23 cellular contexts compared by ENCODE assay signal in genomic region chr10:97312897-97313296, GRCh38. TPM values are rescaled to one million over a fixed set of nuclear protein-coding genes. Genes with fewer than 3 reads are reported as not detected.
DNase-seq lines count a peak whose midpoint lies in the region; ATAC-seq, FAIRE-seq and TF ChIP-seq lines count a peak whose summit lies in the region.
"Had no signal": no experiment of that assay in that cellular context is flagged by ENCODE, and none has a peak within 500 bp of the region (broad histone marks: within the 10 kb centered on the region; RNA-seq: fewer than 3 reads in every experiment).

No MANE protein-coding gene starts in this region.

- no peaks in the 10 kb centered on the region for H3K79me2 ChIP-seq in HepG2 (ENCODE audit: insufficient read depth, low read length)

- peaks cover 0 to 1% of the 10 kb centered on the region in 2 experiments; a peak in 2 of 5 replicates for H3K27me3 ChIP-seq in HepG2 (ENCODE audit: control insufficient read depth in 1 of 2, insufficient read depth in 2 of 2, low read length in 2 of 2)
- H3K27me3 ChIP-seq in right lobe of liver, result no peaks in the 10 kb centered on the region
- H3K27me3 ChIP-seq: BE2C had no signal

- H4K20me1 ChIP-seq in HepG2 (ENCODE audit: insufficient read depth, low read length), result no peaks in the 10 kb centered on the region

- no peak overlapping the region for H3K4me2 ChIP-seq in HepG2 (ENCODE audit: low read depth, low read length)

- TF ChIP-seq POLR2A in HepG2 (IDR thresholded peaks at IDR 0.05; ENCODE audit: insufficient read depth in 1 of 2, low read depth in 2 of 2, low read length in 2 of 2) (no peak), right lobe of liver (IDR thresholded peaks at IDR 0.05) (no peak)

- no peak for ATAC-seq in HepG2
- no peak for ATAC-seq in right lobe of liver
- ATAC-seq: GM12878 had no signal

- no peak for TF ChIP-seq RAD21 in HepG2 (CRISPR knock-in tag; IDR thresholded peaks at IDR 0.05)

- FAIRE-seq in HepG2 (lab: Jason Lieb, UNC), result no peak
- FAIRE-seq: GM12878, GM19239 had no signal

- H3K27ac ChIP-seq in HepG2 (ENCODE audit: extremely low read length, insufficient read depth, low read length), result no peak overlapping the region
- H3K27ac ChIP-seq in right lobe of liver, result no peak overlapping the region
- H3K27ac ChIP-seq: GM23248, HL-60 had no signal

- H3K9me3 ChIP-seq in HepG2 (ENCODE audit: low read length) (no peaks in the 10 kb centered on the region), right lobe of liver (no peaks in the 10 kb centered on the region)
- H3K9me3 ChIP-seq: BE2C, HAP-1 had no signal

- CTCF ChIA-PET in HepG2 (lab: Yijun Ruan, JAX; ENCODE audit: low intra/inter-chr PET ratio, low total read pairs), result no interaction called here

- in situ Hi-C loops in HepG2 (cut with HindIII; ENCODE audit: extremely low pct_ligation_motif_present, low pct_unique_long_range_greater_than_20kb), result no loop called here

- no peak for TF ChIP-seq EP300 in HepG2 (IDR thresholded peaks at IDR 0.05; ENCODE audit: low read depth in 2 of 2, low read length in 2 of 2)
- no peak for TF ChIP-seq EP300 in HepG2 (CRISPR knock-in tag; IDR thresholded peaks at IDR 0.05; ENCODE audit: borderline replicate concordance)

- BruUV-seq in HepG2 (replicated peaks; lab: Mats Ljungman, UMichigan), result no TSS peak

- intact Hi-C loops in HepG2 (cut with micrococcal nuclease; ENCODE audit: unreplicated experiment), result no loop called here
- intact Hi-C loops in right lobe of liver (cut with DNase I), result no loop called here

- no peak for DNase-seq in HepG2 (ENCODE audit: low spot score)
- no peak for DNase-seq in right lobe of liver
- DNase-seq in RPMI8226, result peak; percentile 27
- peak; percentile 2 for DNase-seq in iPS-NIHi7 (ENCODE audit: extremely low spot score)
- no peak for DNase-seq in RKO (ENCODE audit: low spot score)
- DNase-seq in activated CD8-positive, alpha-beta memory T cell treated with anti-CD3 and anti-CD28 coated beads, Interleukin-2, amount 50 U/mL, for 4 hours, result no peak
- no peak for DNase-seq in GM20000 (ENCODE audit: low spot score)
- DNase-seq: 8988T; BE2C; C1 segment of cervical spinal cord; CD4-positive, CD25-positive, alpha-beta regulatory T cell; CD8-positive, alpha-beta memory T cell; COR-L47; DMS 273 treated with DMSO at 0.1 percent for 48 hours; DMS53; DND-41; EL; GM23248; IMR-90 had no signal

- POLR2A ChIA-PET in HepG2 (lab: Yijun Ruan, JAX), result no interaction called here

- TF ChIP-seq CTCF in HepG2 (CRISPR knock-in tag; IDR thresholded peaks at IDR 0.05) (no peak), right lobe of liver (IDR thresholded peaks at IDR 0.05) (no peak), GM20000 (IDR thresholded peaks at IDR 0.05; ENCODE audit: extremely low read depth, missing control alignments) (no peak)

- no peak overlapping the region for H3K9ac ChIP-seq in HepG2 (ENCODE audit: insufficient read depth, low read depth, low read length)
- H3K9ac ChIP-seq: GM23248 had no signal

- no peak overlapping the region for H3K4me3 ChIP-seq in HepG2 (replicated peaks in 1 of 3; ENCODE audit: insufficient read depth in 1 of 3, low read depth in 2 of 3, low read length in 3 of 3)
- no peak overlapping the region for H3K4me3 ChIP-seq in right lobe of liver
- H3K4me3 ChIP-seq: GM12878, GM23248, HAP-1 had no signal

- H2AFZ ChIP-seq in HepG2 (ENCODE audit: low read length), result no peak overlapping the region
- H2AFZ ChIP-seq: GM23248 had no signal

- H3K36me3 ChIP-seq in HepG2 (replicated peaks in 1 of 2; ENCODE audit: control insufficient read depth in 1 of 2, insufficient read depth in 2 of 2, low read length in 2 of 2) (no peaks in the 10 kb centered on the region), right lobe of liver (no peaks in the 10 kb centered on the region)
- H3K36me3 ChIP-seq: BE2C, HAP-1 had no signal

- 68% methylated on average over 6 of the region's 6 CpGs for WGBS in HepG2 (ENCODE audit: low lambda C conversion rate)
- WGBS in right lobe of liver (ENCODE audit: insufficient coverage, low coverage, low lambda C conversion rate, missing lambda C conversion rate), result 36% methylated on average over 1 of the region's 6 CpGs

- H3K4me1 ChIP-seq in HepG2 (ENCODE audit: insufficient read depth, low read length) (peaks cover 36% of the 10 kb centered on the region), right lobe of liver (peaks cover 0 to 3% (median under 1%) of the 10 kb centered on the region in 4 donors)
- H3K4me1 ChIP-seq: BE2C, HAP-1 had no signal

RNA-seq across cellular contexts. Expression of gene FRAT1, which starts 6.2 kb away (rescaled TPM):
- total RNA-seq in HepG2 (2016; rRNA removed; fragmentation: Illumina TruSeq; extraction: Trizol) (1.3 and 2.3 TPM in 2 replicates), right lobe of liver (1 to 10 TPM; 3.5 to 8.5 (median 7.4) TPM)
- total RNA-seq in HepG2 (2016; cell fraction: cytosol; rRNA removed; fragmentation: Illumina TruSeq; extraction: Trizol; ENCODE audit: low read depth), result 0.53 and 0.71 TPM in 2 replicates
- 1.4 and 2.4 TPM in 2 replicates for total RNA-seq in HepG2 (2016; cell fraction: insoluble cytoplasmic fraction; rRNA removed; fragmentation: Illumina TruSeq; extraction: Trizol)
- 1.2 and 1.3 TPM in 2 replicates for total RNA-seq in HepG2 (2016; cell fraction: membrane; rRNA removed; fragmentation: Illumina TruSeq; extraction: Trizol)
- 2.1 and 2.5 TPM in 2 replicates for total RNA-seq in HepG2 (2016; cell fraction: nucleus; rRNA removed; fragmentation: Illumina TruSeq; extraction: Trizol)
- 1.7 TPM in 2 replicates for polyA plus RNA-seq in HepG2 (2011; rRNA removed)
- 1.2 and 1.6 TPM in 2 replicates for polyA plus RNA-seq in HepG2 (2011; cell fraction: cytosol; rRNA removed)
- 1.4 and 1.8 TPM in 2 replicates for polyA plus RNA-seq in HepG2 (2011; cell fraction: nucleus; rRNA removed)
- 1.6 TPM in 2 replicates for polyA plus RNA-seq in HepG2 (2012)
- polyA plus RNA-seq in HepG2 (2016; cell fraction: cytosol; fragmentation: Illumina TruSeq; extraction: Trizol; ENCODE audit: low read depth), result 0.20 and 0.28 TPM in 2 replicates
- 1.5 and 2.1 TPM in 2 replicates for polyA plus RNA-seq in HepG2 (2016; cell fraction: insoluble cytoplasmic fraction; fragmentation: Illumina TruSeq; extraction: Trizol; ENCODE audit: low read depth)
- polyA plus RNA-seq in HepG2 (2016; cell fraction: membrane; fragmentation: Illumina TruSeq; extraction: Trizol; ENCODE audit: low read depth), result 0.54 and 0.77 TPM in 2 replicates
- 0.97 and 2.2 TPM in 2 replicates for polyA plus RNA-seq in HepG2 (2016; cell fraction: nucleus; fragmentation: Illumina TruSeq; extraction: Trizol; ENCODE audit: insufficient read depth, low read depth)
- 1.8 and 4.0 TPM in 2 replicates for polyA minus RNA-seq in HepG2 (2011; rRNA and poly(A)+ RNA removed; ENCODE audit: low replicate concordance)
- polyA minus RNA-seq in HepG2 (2011; cell fraction: cytosol; rRNA and poly(A)+ RNA removed), result 2.5 and 2.7 TPM in 2 replicates
- 4.5 and 7.1 TPM in 2 replicates for polyA minus RNA-seq in HepG2 (2011; cell fraction: nucleus; rRNA and poly(A)+ RNA removed)

RNA-seq across cellular contexts. Expression of gene ARHGAP19, which starts 20.5 kb away (rescaled TPM):
- total RNA-seq in HepG2 (2016; rRNA removed; fragmentation: Illumina TruSeq; extraction: Trizol) (10.0 and 15.6 TPM in 2 replicates), right lobe of liver (1 to 10 TPM; 2.3 to 5.5 (median 3.4) TPM)
- total RNA-seq in HepG2 (2016; cell fraction: cytosol; rRNA removed; fragmentation: Illumina TruSeq; extraction: Trizol; ENCODE audit: low read depth), result 2.8 and 5.8 TPM in 2 replicates
- total RNA-seq in HepG2 (2016; cell fraction: insoluble cytoplasmic fraction; rRNA removed; fragmentation: Illumina TruSeq; extraction: Trizol), result 9.8 and 13.9 TPM in 2 replicates
- total RNA-seq in HepG2 (2016; cell fraction: membrane; rRNA removed; fragmentation: Illumina TruSeq; extraction: Trizol), result 3.2 and 4.3 TPM in 2 replicates
- 7.9 and 8.8 TPM in 2 replicates for total RNA-seq in HepG2 (2016; cell fraction: nucleus; rRNA removed; fragmentation: Illumina TruSeq; extraction: Trizol)
- 4.3 and 7.6 TPM in 2 replicates for polyA plus RNA-seq in HepG2 (2011; rRNA removed)
- polyA plus RNA-seq in HepG2 (2011; cell fraction: cytosol; rRNA removed), result 4.0 and 4.3 TPM in 2 replicates
- 5.0 and 5.6 TPM in 2 replicates for polyA plus RNA-seq in HepG2 (2011; cell fraction: nucleus; rRNA removed)
- 3.6 and 5.3 TPM in 2 replicates for polyA plus RNA-seq in HepG2 (2012)
- polyA plus RNA-seq in HepG2 (2016; cell fraction: cytosol; fragmentation: Illumina TruSeq; extraction: Trizol; ENCODE audit: low read depth), result 0.28 and 0.32 TPM in 2 replicates
- 9.9 and 10.1 TPM in 2 replicates for polyA plus RNA-seq in HepG2 (2016; cell fraction: insoluble cytoplasmic fraction; fragmentation: Illumina TruSeq; extraction: Trizol; ENCODE audit: low read depth)
- 0.65 and 0.99 TPM in 2 replicates for polyA plus RNA-seq in HepG2 (2016; cell fraction: membrane; fragmentation: Illumina TruSeq; extraction: Trizol; ENCODE audit: low read depth)
- 9.3 and 11.2 TPM in 2 replicates for polyA plus RNA-seq in HepG2 (2016; cell fraction: nucleus; fragmentation: Illumina TruSeq; extraction: Trizol; ENCODE audit: insufficient read depth, low read depth)
- 4.6 and 10.2 TPM in 2 replicates for polyA minus RNA-seq in HepG2 (2011; rRNA and poly(A)+ RNA removed; ENCODE audit: low replicate concordance)
- polyA minus RNA-seq in HepG2 (2011; cell fraction: cytosol; rRNA and poly(A)+ RNA removed), result 4.4 and 6.0 TPM in 2 replicates
- 6.2 and 6.3 TPM in 2 replicates for polyA minus RNA-seq in HepG2 (2011; cell fraction: nucleus; rRNA and poly(A)+ RNA removed)

RNA-seq across cellular contexts. Expression of gene FRAT2, which starts 21.6 kb away (rescaled TPM):
- total RNA-seq in HepG2 (2016; rRNA removed; fragmentation: Illumina TruSeq; extraction: Trizol), result 10.1 and 14.1 TPM in 2 replicates
- 2.9 and 3.3 TPM in 2 replicates for total RNA-seq in HepG2 (2016; cell fraction: cytosol; rRNA removed; fragmentation: Illumina TruSeq; extraction: Trizol; ENCODE audit: low read depth)
- 9.8 and 14.0 TPM in 2 replicates for total RNA-seq in HepG2 (2016; cell fraction: insoluble cytoplasmic fraction; rRNA removed; fragmentation: Illumina TruSeq; extraction: Trizol)
- total RNA-seq in HepG2 (2016; cell fraction: membrane; rRNA removed; fragmentation: Illumina TruSeq; extraction: Trizol), result 10.0 and 10.9 TPM in 2 replicates
- 8.0 and 9.6 TPM in 2 replicates for total RNA-seq in HepG2 (2016; cell fraction: nucleus; rRNA removed; fragmentation: Illumina TruSeq; extraction: Trizol)
- polyA plus RNA-seq in HepG2 (2011; rRNA removed), result 6.3 and 7.2 TPM in 2 replicates
- 6.8 and 7.1 TPM in 2 replicates for polyA plus RNA-seq in HepG2 (2011; cell fraction: cytosol; rRNA removed)
- 4.3 and 4.5 TPM in 2 replicates for polyA plus RNA-seq in HepG2 (2011; cell fraction: nucleus; rRNA removed)
- 7.3 TPM in 2 replicates for polyA plus RNA-seq in HepG2 (2012)
- polyA plus RNA-seq in HepG2 (2016; cell fraction: cytosol; fragmentation: Illumina TruSeq; extraction: Trizol; ENCODE audit: low read depth), result 2.3 and 2.6 TPM in 2 replicates
- 10.6 and 11.0 TPM in 2 replicates for polyA plus RNA-seq in HepG2 (2016; cell fraction: insoluble cytoplasmic fraction; fragmentation: Illumina TruSeq; extraction: Trizol; ENCODE audit: low read depth)
- polyA plus RNA-seq in HepG2 (2016; cell fraction: membrane; fragmentation: Illumina TruSeq; extraction: Trizol; ENCODE audit: low read depth), result 5.8 TPM in 2 replicates
- polyA plus RNA-seq in HepG2 (2016; cell fraction: nucleus; fragmentation: Illumina TruSeq; extraction: Trizol; ENCODE audit: insufficient read depth, low read depth), result 6.0 and 9.1 TPM in 2 replicates
- polyA minus RNA-seq in HepG2 (2011; rRNA and poly(A)+ RNA removed; ENCODE audit: low replicate concordance), result 7.4 and 20.0 TPM in 2 replicates
- polyA minus RNA-seq in HepG2 (2011; cell fraction: cytosol; rRNA and poly(A)+ RNA removed), result 5.0 and 6.0 TPM in 2 replicates
- polyA minus RNA-seq in HepG2 (2011; cell fraction: nucleus; rRNA and poly(A)+ RNA removed), result 6.0 and 11.5 TPM in 2 replicates
- 10 to 100 TPM in 2 of 6 experiments, 1 to 10 TPM in 4; 8.3 to 11.4 (median 9.7) TPM for total RNA-seq in right lobe of liver

Comparison
In these comparisons a context has a peak if more than half of its experiments do, and no peak if none do; other contexts are left out.
1. DNase-seq: peak in RPMI8226 (single experiment) and iPS-NIHi7 (single experiment); none in HepG2 (single experiment), right lobe of liver (0 of 3), RKO (single experiment), activated CD8-positive, alpha-beta memory T cell treated with anti-CD3 and anti-CD28 coated beads, Interleukin-2, amount 50 U/mL, for 4 hours (single experiment) and GM20000 (single experiment).